In the genomic region with DNA sequence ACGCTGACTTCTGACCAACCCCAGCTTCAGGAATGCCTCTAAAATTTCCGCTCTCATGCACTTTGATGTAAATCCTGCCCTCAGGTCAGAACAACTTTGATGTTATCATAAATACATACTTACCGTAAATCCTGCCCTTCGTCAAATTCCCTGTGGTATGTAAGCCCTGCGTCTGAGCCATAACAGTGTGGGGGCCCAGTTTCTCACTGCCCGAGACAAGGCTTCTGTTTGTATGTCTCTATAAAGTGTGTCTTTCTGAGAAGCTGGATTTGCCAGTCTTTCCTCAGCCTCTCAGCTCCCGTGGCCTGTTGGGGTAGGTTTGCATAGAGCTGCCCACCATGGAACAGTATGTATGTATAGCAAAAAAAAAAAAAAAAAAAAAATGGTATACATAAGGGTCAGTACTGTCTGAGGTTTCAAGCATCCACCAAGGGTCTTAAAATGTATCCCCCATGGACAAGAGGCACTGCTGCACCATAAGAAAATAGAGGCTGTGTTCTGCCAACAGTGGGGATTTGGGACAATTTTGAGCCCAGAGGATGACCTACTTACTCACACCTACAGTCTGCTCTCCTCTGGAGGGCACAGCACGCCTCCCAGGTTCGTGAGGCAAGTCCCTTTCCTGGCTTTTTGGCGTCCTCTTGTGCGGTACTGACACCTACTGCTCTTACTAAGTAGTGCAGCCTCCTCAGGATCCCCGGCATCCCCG, we compare ENCODE assay signal across 8 cellular contexts. TPM values are rescaled to one million over a fixed set of nuclear protein-coding genes. Genes with fewer than 3 reads are reported as not detected.
DNase-seq lines count a peak whose midpoint lies in the region; ATAC-seq and TF ChIP-seq lines count a peak whose summit lies in the region.

No MANE protein-coding gene starts in this region.

- peak; percentile 95 to 97 (median 96) for ATAC-seq in psoas muscle
- peak; percentile 94 for ATAC-seq in aorta (ENCODE audit: low FRiP score)

- peaks cover 2 to 44% (median 26%) of the 10 kb centered on the region in 3 experiments; a peak in 6 of 7 replicates for H3K36me3 Mint-ChIP-seq in H9 (ENCODE audit: insufficient read depth in 1 of 3, low read depth in 3 of 3)

- H3K56ac ChIP-seq in H9 (ENCODE audit: insufficient read length, low read depth, low read length): no peak overlapping the region

- H3K9me3 ChIP-seq in H9 (ENCODE audit: control insufficient read depth, low read depth, low read length): no peaks in the 10 kb centered on the region
- H3K9me3 ChIP-seq in adrenal gland (replicated peaks in 1 of 3): no peaks in the 10 kb centered on the region
- no peaks in the 10 kb centered on the region for H3K9me3 ChIP-seq in psoas muscle
- H3K9me3 ChIP-seq in aorta (ENCODE audit: control insufficient read depth, low read length): no peaks in the 10 kb centered on the region

- TF ChIP-seq POLR2A in adrenal gland (IDR thresholded peaks at IDR 0.05): no peak

- H2AFZ ChIP-seq in H9 (ENCODE audit: low read length): no peak overlapping the region

- intact Hi-C loops in adrenal gland (cut with DNase I): loop anchor here (2.0 to 5.0 kb wide), 3 partner anchors 66 to 86 kb away; a partner anchor contains a TSS
- intact Hi-C loops in cardiac septum (cut with DNase I): loop anchor here (1.0 to 2.0 kb wide), 2 partner anchors 68 to 88 kb away; no protein-coding TSS in a partner anchor
- intact Hi-C loops in psoas muscle (cut with DNase I): loop anchor here (1.0 to 5.0 kb wide), 4 partner anchors 66 to 88 kb away; a partner anchor contains a TSS
- intact Hi-C loops in aorta (cut with DNase I): loop anchor here (1.0 to 5.0 kb wide), 4 partner anchors 66 to 88 kb away; a partner anchor contains a TSS

- no peak overlapping the region for H3K23ac ChIP-seq in H9 (ENCODE audit: insufficient read length, low read depth, low read length)

- no peaks in the 10 kb centered on the region for H3K23me2 ChIP-seq in H9 (ENCODE audit: insufficient read length, low read depth, low read length, poor library complexity, severe bottlenecking)

- H3K4me3 ChIP-seq in adrenal gland (no peak overlapping the region), psoas muscle (no peak overlapping the region), aorta (ENCODE audit: low read length in 2 of 2) (no peak overlapping the region)

- H3K18ac ChIP-seq in H9 (ENCODE audit: insufficient read length, low read depth, low read length): no peak overlapping the region

- H3K27ac ChIP-seq in H9 (ENCODE audit: insufficient read length, low read depth, low read length) (no peak overlapping the region), adrenal gland (no peak overlapping the region), psoas muscle (no peak overlapping the region), aorta (ENCODE audit: low read depth in 1 of 2, low read length in 2 of 2) (no peak overlapping the region)

- H3K27me3 Mint-ChIP-seq in H9 (ENCODE audit: low read depth): no peaks in the 10 kb centered on the region

- H2BK5ac ChIP-seq in H9 (ENCODE audit: insufficient read length, low read length): no peak overlapping the region

- no peak overlapping the region for H2BK120ac ChIP-seq in H9 (ENCODE audit: low read depth, low read length, poor library complexity, severe bottlenecking)

- no peaks in the 10 kb centered on the region for H3K9me3 Mint-ChIP-seq in H9

- WGBS in H9 (ENCODE audit: extremely low coverage, insufficient read length, low lambda C conversion rate): no CpG with 5 or more reads among the region's 13 CpGs
- WGBS in adrenal gland, 4 donors: 39 to 41% (median 40%) methylated on average over 13 of the region's 13 CpGs
- WGBS in psoas muscle, 3 donors: 39 to 41% (median 40%) methylated on average over 13 of the region's 13 CpGs
- WGBS in aorta, 2 donors: 35% methylated on average over 13 of the region's 13 CpGs

- no peak overlapping the region for H2BK12ac ChIP-seq in H9 (ENCODE audit: insufficient read length, low read depth, low read length)

- H3K9ac ChIP-seq in H9 (ENCODE audit: extremely low read depth, insufficient read length, low read length): no peak overlapping the region

- H3K36me3 ChIP-seq in adrenal gland (replicated peaks in 1 of 2) (peaks cover 0 to 41% of the 10 kb centered on the region in 2 donors), psoas muscle (ENCODE audit: insufficient read depth in 1 of 2, low read depth in 1 of 2) (peaks cover 9 to 81% of the 10 kb centered on the region in 2 donors), aorta (ENCODE audit: control insufficient read depth in 1 of 2, insufficient read depth in 2 of 2, low read length in 1 of 2) (peaks cover 0 to 8% of the 10 kb centered on the region in 2 donors)

- H3K27ac Mint-ChIP-seq in H9: peak overlapping the region in 1 of 3 experiments; percentile 64; a peak in 2 of 7 replicates

- no peaks in the 10 kb centered on the region; the same call in 1 of the 2 replicates for H3K27me3 ChIP-seq in H9 (ENCODE audit: insufficient read depth, low read length)
- no peaks in the 10 kb centered on the region for H3K27me3 ChIP-seq in adrenal gland
- no peaks in the 10 kb centered on the region for H3K27me3 ChIP-seq in psoas muscle (ENCODE audit: insufficient read depth in 3 of 3, low read length in 2 of 3)
- H3K27me3 ChIP-seq in aorta (ENCODE audit: control insufficient read depth in 1 of 2, insufficient read depth in 2 of 2, low read length in 1 of 2): no peaks in the 10 kb centered on the region

- H4K8ac ChIP-seq in H9 (replicated peaks; ENCODE audit: insufficient read length, low read depth, low read length): no peak overlapping the region

- H3K4me2 ChIP-seq in H9 (ENCODE audit: insufficient read depth, insufficient read length, low read length): no peak overlapping the region

- H4K20me1 ChIP-seq in H9 (ENCODE audit: control insufficient read depth, insufficient read depth, insufficient read length): no peaks in the 10 kb centered on the region

- H3K4me1 Mint-ChIP-seq in H9: peaks cover 3 to 6% of the 10 kb centered on the region in 2 experiments; a peak in 3 of 4 replicates

- H2BK15ac ChIP-seq in H9 (ENCODE audit: low read depth, low read length): no peak overlapping the region

- H3K79me2 ChIP-seq in H9 (ENCODE audit: insufficient read depth, low read length): no peaks in the 10 kb centered on the region

- H2BK20ac ChIP-seq in H9 (ENCODE audit: low read depth, low read length, poor library complexity, severe bottlenecking): no peak overlapping the region

- no peaks in the 10 kb centered on the region for H3K79me1 ChIP-seq in H9 (ENCODE audit: insufficient read depth, low read depth, low read length, poor library complexity, severe bottlenecking)

- no peak overlapping the region for H3K4ac ChIP-seq in H9 (ENCODE audit: low read depth, low read length)

- no peak overlapping the region for H3K4me3 Mint-ChIP-seq in H9

- H4K91ac ChIP-seq in H9 (ENCODE audit: insufficient read length, low read depth, low read length): no peak overlapping the region

- DNase-seq in DMS79 (lab: John Stamatoyannopoulos, UW): peak; percentile 56
- peak; percentile 90 for DNase-seq in H9
- peak; percentile 23 for DNase-seq in NCI-H1417 treated with DMSO at 0.1 percent for 48 hours (lab: John Stamatoyannopoulos, UW)
- peak; percentile 71 for DNase-seq in T follicular helper cell (ENCODE audit: low read depth)
- peak; percentile 78 to 93 (median 87) for DNase-seq in adrenal gland
- DNase-seq in cardiac septum (ENCODE audit: low spot score): peak; percentile 91
- peak; percentile 71 to 87 for DNase-seq in psoas muscle
- peak; percentile 79 to 85 for DNase-seq in aorta

- TF ChIP-seq CTCF in H9 (conservative IDR thresholded peaks at IDR 0.05): peak; percentile 92
- peak; percentile 90 to 98 (median 96) for TF ChIP-seq CTCF in adrenal gland (IDR thresholded peaks at IDR 0.05)
- peak; percentile 96 for TF ChIP-seq CTCF in psoas muscle (IDR thresholded peaks at IDR 0.05)

- H3K14ac ChIP-seq in H9 (ENCODE audit: insufficient read depth, low read length): no peak overlapping the region

- no peak overlapping the region for H3T11ph ChIP-seq in H9 (ENCODE audit: low read length)

- H3K4me1 ChIP-seq in H9 (ENCODE audit: insufficient read depth, low read length): no peaks in the 10 kb centered on the region
- H3K4me1 ChIP-seq in adrenal gland (replicated peaks in 1 of 2): peaks cover 13 to 33% of the 10 kb centered on the region in 2 donors
- peaks cover 12% of the 10 kb centered on the region for H3K4me1 ChIP-seq in psoas muscle
- peaks cover 0 to 2% of the 10 kb centered on the region in 2 donors for H3K4me1 ChIP-seq in aorta (ENCODE audit: control insufficient read depth in 1 of 2, insufficient read depth in 2 of 2, low read length in 2 of 2)

- H2AK5ac ChIP-seq in H9 (ENCODE audit: insufficient read length, low read length): no peak overlapping the region

- no peak overlapping the region for H4K5ac ChIP-seq in H9 (ENCODE audit: insufficient read length, low read depth, low read length)

RNA-seq across cellular contexts. Expression of a gene that starts 17.5 kb away (rescaled TPM):
- total RNA-seq in H9 (2021): 56.6 and 57.8 TPM in 2 replicates
- 10 to 100 TPM; 30.0 to 52.1 (median 39.9) TPM for total RNA-seq in adrenal gland
- 100 to 1,000 TPM in 2 of 3 donors, 10 to 100 TPM in 1; 45.3 to 141 (median 111) TPM for polyA plus RNA-seq in adrenal gland
- 24.2 TPM for total RNA-seq in cardiac septum
- 10 to 100 TPM; 19.9 to 31.4 (median 26.6) TPM for total RNA-seq in psoas muscle
- 10 to 100 TPM; 18.9 to 45.1 (median 20.4) TPM for polyA plus RNA-seq in psoas muscle
- total RNA-seq in aorta: 10 to 100 TPM; 21.4 to 41.7 TPM
- polyA plus RNA-seq in aorta: 10 to 100 TPM; 11.0 to 99.2 TPM

RNA-seq across cellular contexts. Expression of a gene that starts 17.6 kb away (rescaled TPM):
- total RNA-seq in H9 (2021): 21.1 and 24.5 TPM in 2 replicates
- 10 to 100 TPM in 7 of 8 donors, 1 to 10 TPM in 1; 9.4 to 17.8 (median 13.8) TPM for total RNA-seq in adrenal gland
- polyA plus RNA-seq in adrenal gland: 10 to 100 TPM in 1 of 3 donors, 1 to 10 TPM in 2; 5.7 to 14.6 (median 8.4) TPM
- 14.5 TPM for total RNA-seq in cardiac septum
- 10 to 100 TPM in 2 of 4 donors, 1 to 10 TPM in 2; 7.9 to 12.6 (median 9.9) TPM for total RNA-seq in psoas muscle
- polyA plus RNA-seq in psoas muscle: 10 to 100 TPM in 1 of 3 donors, 1 to 10 TPM in 2; 5.8 to 16.3 (median 9.5) TPM
- total RNA-seq in aorta: 10 to 100 TPM; 13.7 to 21.1 TPM
- polyA plus RNA-seq in aorta: 1 to 10 TPM; 4.0 to 8.3 TPM

Comparison
In these comparisons a context has a peak if more than half of its experiments do, and no peak if none do; other contexts are left out.
1. DNase-seq: peak in every context shown above with its lines; median percentile 91 in cardiac septum; 90 in H9; 87 in adrenal gland; 82 in aorta; 79 in psoas muscle; 71 in T follicular helper cell; 56 in DMS79; 23 in NCI-H1417 treated with DMSO at 0.1 percent for 48 hours.